11 cellular contexts compared by ENCODE assay signal in genomic region chr9:131706608-131706970, GRCh38. TPM values are rescaled to one million over a fixed set of nuclear protein-coding genes. Genes with fewer than 3 reads are reported as not detected.
A peak's percentile ranks its signal among the peaks of the same experiment; 100 is the strongest.
DNase-seq lines count a peak whose midpoint lies in the region; ATAC-seq and TF ChIP-seq lines count a peak whose summit lies in the region.
"Had no signal": no experiment of that assay in that cellular context is flagged by ENCODE, and none has a peak within 500 bp of the region (broad histone marks: within the 10 kb centered on the region; RNA-seq: fewer than 3 reads in every experiment).

No MANE protein-coding gene starts in this region.

- no peaks in the 10 kb centered on the region for H3K27me3 ChIP-seq in mammary epithelial cell (ENCODE audit: insufficient read depth, low read length)
- H3K27me3 ChIP-seq in breast epithelium: no peaks in the 10 kb centered on the region
- H3K27me3 ChIP-seq in lower lobe of right lung (ENCODE audit: low read depth): no peaks in the 10 kb centered on the region
- H3K27me3 ChIP-seq in transverse colon: no peaks in the 10 kb centered on the region
- H3K27me3 ChIP-seq: tibial nerve had no signal

- H3K27ac ChIP-seq in mammary epithelial cell (ENCODE audit: insufficient read depth, low read depth, low read length) (peak overlapping the region; percentile 89), breast epithelium (peak overlapping the region in 1 of 2 donors; percentile 8), lower lobe of right lung (peak overlapping the region; percentile 71), transverse colon (peak overlapping the region; percentile 57 to 77 (median 65))

- peaks cover 69% of the 10 kb centered on the region for H3K4me1 ChIP-seq in mammary epithelial cell (ENCODE audit: insufficient read depth, low read length)
- H3K4me1 ChIP-seq in breast epithelium: peaks cover 8 to 20% of the 10 kb centered on the region in 2 donors
- peaks cover 98% of the 10 kb centered on the region for H3K4me1 ChIP-seq in lower lobe of right lung
- H3K4me1 ChIP-seq in transverse colon: peaks cover 16 to 83% (median 55%) of the 10 kb centered on the region in 4 donors

- dilution Hi-C loops in mammary epithelial cell (cut with HindIII; ENCODE audit: low sequenced_read_pairs): no loop called here

- H3K4me3 ChIP-seq in mammary epithelial cell (replicated peaks in 1 of 3; ENCODE audit: insufficient read depth in 1 of 3, low read depth in 2 of 3, low read length in 3 of 3) (no peak overlapping the region), breast epithelium (no peak overlapping the region), lower lobe of right lung (no peak overlapping the region), transverse colon (no peak overlapping the region)
- H3K4me3 ChIP-seq: tibial nerve had no signal

- peaks cover 25% of the 10 kb centered on the region for H3K36me3 Mint-ChIP-seq in activated B cell treated with CpG ODN at 0.5 μM for 24 hours (ENCODE audit: low read depth)

- intact Hi-C loops in mammary epithelial cell (cut with micrococcal nuclease): loop anchor here (2.0 kb wide), 1 partner anchor 74 kb away; no protein-coding TSS in a partner anchor
- intact Hi-C loops in breast epithelium (cut with DNase I; ENCODE audit: low total_unique reads): no loop called here
- intact Hi-C loops in activated B cell treated with CpG ODN at 0.5 μM for 24 hours (cut with micrococcal nuclease): no loop called here
- intact Hi-C loops in lower lobe of right lung (cut with DNase I): no loop called here
- intact Hi-C loops in transverse colon (cut with DNase I; ENCODE audit: low total_unique reads): no loop called here

- no TSS peak for BruUV-seq in mammary epithelial cell (replicated peaks; lab: Mats Ljungman, UMichigan)

- H3K9me3 ChIP-seq in mammary epithelial cell (replicated peaks; ENCODE audit: insufficient read depth, low read length) (no peaks in the 10 kb centered on the region), breast epithelium (no peaks in the 10 kb centered on the region), lower lobe of right lung (no peaks in the 10 kb centered on the region), transverse colon (no peaks in the 10 kb centered on the region)
- H3K9me3 ChIP-seq: tibial nerve had no signal

- H3K4me3 Mint-ChIP-seq in activated B cell treated with CpG ODN at 0.5 μM for 24 hours: no peak overlapping the region

- H4K20me1 ChIP-seq in mammary epithelial cell (ENCODE audit: insufficient read depth, low read length): no peaks in the 10 kb centered on the region

- H3K36me3 ChIP-seq in mammary epithelial cell (ENCODE audit: insufficient read depth, low read length): no peaks in the 10 kb centered on the region
- H3K36me3 ChIP-seq in breast epithelium: no peaks in the 10 kb centered on the region
- H3K36me3 ChIP-seq in lower lobe of right lung: no peaks in the 10 kb centered on the region
- no peaks in the 10 kb centered on the region for H3K36me3 ChIP-seq in transverse colon
- H3K36me3 ChIP-seq: tibial nerve had no signal

- no peaks in the 10 kb centered on the region for H3K27me3 Mint-ChIP-seq in activated B cell treated with CpG ODN at 0.5 μM for 24 hours

- TF ChIP-seq POLR2A in breast epithelium (IDR thresholded peaks at IDR 0.05): no peak
- TF ChIP-seq POLR2A in transverse colon (IDR thresholded peaks at IDR 0.05): no peak

- POLR2A ChIA-PET in activated B cell treated with CpG ODN at 0.5 μM for 24 hours (lab: Charles Lee): interaction anchor here (1.2 kb wide), 1 partner anchor 32 kb away, joined by 3 read pairs; no protein-coding TSS in a partner anchor

- DNase-seq in mammary epithelial cell (no peak), breast epithelium (ENCODE audit: low spot score in 2 of 2) (no peak), activated B cell treated with CpG ODN at 0.5 μM for 24 hours (no peak), lower lobe of right lung (no peak), transverse colon (peak; percentile 47)
- DNase-seq in activated CD4-positive, CD25-positive, alpha-beta regulatory T cell treated with anti-CD3 and anti-CD28 coated beads, Interleukin-2, amount 50 U/mL, for 72 hours: no peak
- DNase-seq: activated CD4-positive, alpha-beta T cell treated with anti-CD3 and anti-CD28 coated beads, Interleukin-2, amount 50 U/mL, for 4 hours; NCI-H1105 had no signal

- H3K27ac Mint-ChIP-seq in activated B cell treated with CpG ODN at 0.5 μM for 24 hours: peak overlapping the region; percentile 61

- TF ChIP-seq CTCF in mammary epithelial cell (conservative IDR thresholded peaks at IDR 0.05 in 1 of 2, IDR thresholded peaks at IDR 0.05 in 1 of 2; ENCODE audit: extremely low read depth in 1 of 2, insufficient read depth in 1 of 2, low read depth in 1 of 2, low read length in 2 of 2) (no peak), breast epithelium (IDR thresholded peaks at IDR 0.05) (no peak), activated B cell treated with CpG ODN at 0.5 μM for 24 hours (IDR thresholded peaks at IDR 0.05) (no peak), lower lobe of right lung (IDR thresholded peaks at IDR 0.05) (no peak), transverse colon (IDR thresholded peaks at IDR 0.05) (no peak)

- CTCF ChIA-PET in mammary epithelial cell (lab: Charles Lee; ENCODE audit: low non-redundant PET): no interaction called here
- CTCF ChIA-PET in activated B cell treated with CpG ODN at 0.5 μM for 24 hours (lab: Charles Lee): interaction anchor here (1.5 kb wide), 1 partner anchor 10 kb away, joined by 3 read pairs; no protein-coding TSS in a partner anchor

- peaks cover 99% of the 10 kb centered on the region for H3K4me1 Mint-ChIP-seq in activated B cell treated with CpG ODN at 0.5 μM for 24 hours

- in situ Hi-C loops in mammary epithelial cell (cut with MboI; ENCODE audit: low sequenced_read_pairs in 2 of 2): no loop called here
- in situ Hi-C loops in transverse colon (cut with MboI; ENCODE audit: low pct_ligation_motif_present in 1 of 4, low pct_unique_long_range_greater_than_20kb in 1 of 4, low sequenced_read_pairs in 3 of 4): no loop called here

- ATAC-seq in activated B cell treated with CpG ODN at 0.5 μM for 24 hours (ENCODE audit: low read depth) (no peak), lower lobe of right lung (no peak), GM18520 (IDR thresholded peaks at IDR 0.05; ENCODE audit: unreplicated experiment) (no peak), HG03571 (IDR thresholded peaks at IDR 0.05; ENCODE audit: unreplicated experiment) (no peak)

- H3K9ac ChIP-seq in mammary epithelial cell (ENCODE audit: insufficient read depth, low read length): no peak overlapping the region

- TF ChIP-seq EP300 in transverse colon (IDR thresholded peaks at IDR 0.05; ENCODE audit: low read depth): no peak

- no peaks in the 10 kb centered on the region for H3K9me3 Mint-ChIP-seq in activated B cell treated with CpG ODN at 0.5 μM for 24 hours

- WGBS in mammary epithelial cell (ENCODE audit: low coverage, missing lambda C conversion rate): 93% methylated on average over 6 of the region's 6 CpGs
- WGBS in transverse colon (ENCODE audit: low coverage in 1 of 2), 2 donors: 20 to 58% methylated on average over 1 to 6 of the region's 6 CpGs

- H2AFZ ChIP-seq in mammary epithelial cell (ENCODE audit: low read depth, low read length): no peak overlapping the region

- no peak overlapping the region for H3K4me2 ChIP-seq in mammary epithelial cell (ENCODE audit: insufficient read depth, low read depth, low read length)

- H3K79me2 ChIP-seq in mammary epithelial cell (ENCODE audit: insufficient read depth, low read length): peaks cover 87% of the 10 kb centered on the region

RNA-seq across cellular contexts. Expression of gene RAPGEF1, which starts 33.3 kb away (rescaled TPM):
- total RNA-seq in mammary epithelial cell: 10 to 100 TPM; 41.7 to 51.3 TPM
- polyA plus RNA-seq in mammary epithelial cell: 22.8 TPM
- polyA minus RNA-seq in mammary epithelial cell: 29.1 TPM
- 10 to 100 TPM; 35.3 to 38.0 (median 37.3) TPM for total RNA-seq in breast epithelium
- total RNA-seq in activated B cell treated with CpG ODN at 0.5 μM for 24 hours: 278 and 318 TPM in 2 replicates
- 146 TPM for total RNA-seq in lower lobe of right lung
- 10 to 100 TPM; 49.8 to 86.0 (median 55.1) TPM for total RNA-seq in transverse colon
